In genomic region chr2:169818241-169818640, GRCh38 we compare ENCODE assay signal across 13 cellular contexts. TPM values are rescaled to one million over a fixed set of nuclear protein-coding genes. Genes with fewer than 3 reads are reported as not detected.
DNase-seq lines count a peak whose midpoint lies in the region; FAIRE-seq and TF ChIP-seq lines count a peak whose summit lies in the region.
"Had no signal": no experiment of that assay in that cellular context is flagged by ENCODE, and none has a peak within 500 bp of the region (broad histone marks: within the 10 kb centered on the region; RNA-seq: fewer than 3 reads in every experiment).

No MANE protein-coding gene starts in this region.

- peaks cover 26% of the 10 kb centered on the region for H3K36me3 ChIP-seq in ACC112 (ENCODE audit: insufficient read depth, low read length)
- H3K36me3 ChIP-seq in SK-N-MC (ENCODE audit: insufficient read depth, low read length), result peaks cover 78% of the 10 kb centered on the region
- no peaks in the 10 kb centered on the region for H3K36me3 ChIP-seq in hepatocyte (replicated peaks; ENCODE audit: insufficient read depth, low read depth)
- H3K36me3 ChIP-seq in kidney (ENCODE audit: control insufficient read depth in 1 of 2, insufficient read depth in 2 of 2, low read length in 2 of 2), result peaks cover 9 to 12% of the 10 kb centered on the region in 2 donors

- H3K4me2 ChIP-seq in hepatocyte, result no peak overlapping the region

- DNase-seq in ELR (ENCODE audit: low read depth), result peak; percentile 37
- no peak for DNase-seq in SK-N-MC (ENCODE audit: low read depth, low spot score)
- DNase-seq in hepatocyte (ENCODE audit: low spot score), result no peak
- no peak for DNase-seq in NOMO-1 treated with dmso at 0.1 percent for 144 hours (lab: John Stamatoyannopoulos, UW; ENCODE audit: unreplicated experiment)
- DNase-seq in kidney, result no peak
- no peak for DNase-seq in KBM-7
- no peak for DNase-seq in NCI-H2107 treated with DMSO at 0.1 percent for 48 hours (lab: John Stamatoyannopoulos, UW; ENCODE audit: unreplicated experiment)
- DNase-seq: CD8-positive, alpha-beta memory T cell; DMS 273 treated with DMSO at 0.1 percent for 48 hours; EL; NCI-H226; NCI-H526 treated with DMSO at 0.1 percent for 48 hours had no signal

- in situ Hi-C loops in KBM-7 (cut with MboI; ENCODE audit: low pct_unique_long_range_greater_than_20kb, low sequenced_read_pairs), result no loop called here

- H3K9ac ChIP-seq in SK-N-MC (ENCODE audit: insufficient read length), result no peak overlapping the region
- H3K9ac ChIP-seq in kidney (ENCODE audit: low read length in 2 of 2), result no peak overlapping the region

- TF ChIP-seq CTCF in hepatocyte (IDR thresholded peaks at IDR 0.05; ENCODE audit: poor library complexity), result no peak
- no peak for TF ChIP-seq CTCF in kidney (IDR thresholded peaks at IDR 0.05; ENCODE audit: borderline replicate concordance, extremely low read depth, insufficient read depth)

- H3K27ac ChIP-seq in ACC112 (ENCODE audit: low read depth, low read length) (peak overlapping the region; percentile 90), SK-N-MC (0 out of 2 replicates have a peak overlapping the region, but pooled peaks have one; percentile 2), hepatocyte (peak overlapping the region; percentile 10), kidney (ENCODE audit: low read depth in 2 of 2, low read length in 2 of 2) (no peak overlapping the region)

- H3K9me2 ChIP-seq in hepatocyte (replicated peaks; ENCODE audit: insufficient read depth), result no peaks in the 10 kb centered on the region

- H3K4me3 ChIP-seq in ACC112 (ENCODE audit: low read depth, low read length), result no peak overlapping the region
- H3K4me3 ChIP-seq in SK-N-MC, result no peak overlapping the region
- H3K4me3 ChIP-seq in hepatocyte, result no peak overlapping the region
- H3K4me3 ChIP-seq in kidney (ENCODE audit: low read length in 2 of 2), result no peak overlapping the region

- intact Hi-C loops in kidney (cut with DNase I), result no loop called here

- H3K9me3 ChIP-seq in SK-N-MC (ENCODE audit: low read depth, low read length) (no peaks in the 10 kb centered on the region), hepatocyte (ENCODE audit: low read depth) (no peaks in the 10 kb centered on the region), kidney (ENCODE audit: control insufficient read depth in 1 of 2, low read length in 2 of 2) (no peaks in the 10 kb centered on the region)

- peaks cover 57% of the 10 kb centered on the region for H3K4me1 ChIP-seq in ACC112 (ENCODE audit: control insufficient read depth, insufficient read depth, low read length, unreplicated experiment)
- peaks cover under 1% of the 10 kb centered on the region for H3K4me1 ChIP-seq in hepatocyte (ENCODE audit: insufficient read depth)
- H3K4me1 ChIP-seq in kidney (ENCODE audit: control insufficient read depth in 1 of 2, insufficient read depth in 1 of 2, low read depth in 1 of 2, low read length in 2 of 2), result peaks cover 0 to 5% of the 10 kb centered on the region in 2 donors

- H3K27me3 ChIP-seq in ACC112 (ENCODE audit: insufficient read depth, low read length), result no peaks in the 10 kb centered on the region
- H3K27me3 ChIP-seq in hepatocyte, result no peaks in the 10 kb centered on the region

- H4K20me1 ChIP-seq in hepatocyte (ENCODE audit: insufficient read depth, poor library complexity, severe bottlenecking), result no peaks in the 10 kb centered on the region

- no peak for FAIRE-seq in kidney (lab: Jason Lieb, UNC)

- H2AFZ ChIP-seq in ACC112 (ENCODE audit: low read length, unreplicated experiment) (no peak overlapping the region), hepatocyte (no peak overlapping the region)

- H3K79me2 ChIP-seq in ACC112 (ENCODE audit: control insufficient read depth, insufficient read depth, low read length, unreplicated experiment) (peaks cover 36% of the 10 kb centered on the region), hepatocyte (peaks cover 39% of the 10 kb centered on the region)

RNA-seq across cellular contexts. Expression of gene METTL5, which starts 6.5 kb away (rescaled TPM):
- total RNA-seq in hepatocyte, result 45.9 and 61.0 TPM in 2 replicates
- 55.4 and 60.7 TPM in 2 replicates for polyA plus RNA-seq in hepatocyte
- total RNA-seq in kidney, result 43.9 TPM
- 68.8 TPM for polyA plus RNA-seq in kidney (ENCODE audit: insufficient read depth, low read depth, low replicate concordance)

RNA-seq across cellular contexts. Expression of gene UBR3, which starts 9.0 kb away (rescaled TPM):
- 40.4 and 49.2 TPM in 2 replicates for total RNA-seq in hepatocyte
- 10.1 and 10.2 TPM in 2 replicates for polyA plus RNA-seq in hepatocyte
- total RNA-seq in kidney, result 41.0 TPM
- polyA plus RNA-seq in kidney (ENCODE audit: insufficient read depth, low read depth, low replicate concordance), result 10.2 TPM

RNA-seq across cellular contexts. Expression of gene SSB, which starts 19.6 kb away (rescaled TPM):
- total RNA-seq in hepatocyte (112 and 143 TPM in 2 replicates), kidney (82.0 TPM)
- polyA plus RNA-seq in hepatocyte (176 and 181 TPM in 2 replicates), kidney (ENCODE audit: insufficient read depth, low read depth, low replicate concordance) (86.6 TPM)

Comparison
In these comparisons a context has a peak if more than half of its experiments do, and no peak if none do; other contexts are left out.
1. H3K27ac ChIP-seq: peak in ACC112 (single experiment), SK-N-MC (single experiment) and hepatocyte (single experiment); none in kidney (0 of 2).